9 cellular contexts compared by ENCODE assay signal in the genomic region with DNA sequence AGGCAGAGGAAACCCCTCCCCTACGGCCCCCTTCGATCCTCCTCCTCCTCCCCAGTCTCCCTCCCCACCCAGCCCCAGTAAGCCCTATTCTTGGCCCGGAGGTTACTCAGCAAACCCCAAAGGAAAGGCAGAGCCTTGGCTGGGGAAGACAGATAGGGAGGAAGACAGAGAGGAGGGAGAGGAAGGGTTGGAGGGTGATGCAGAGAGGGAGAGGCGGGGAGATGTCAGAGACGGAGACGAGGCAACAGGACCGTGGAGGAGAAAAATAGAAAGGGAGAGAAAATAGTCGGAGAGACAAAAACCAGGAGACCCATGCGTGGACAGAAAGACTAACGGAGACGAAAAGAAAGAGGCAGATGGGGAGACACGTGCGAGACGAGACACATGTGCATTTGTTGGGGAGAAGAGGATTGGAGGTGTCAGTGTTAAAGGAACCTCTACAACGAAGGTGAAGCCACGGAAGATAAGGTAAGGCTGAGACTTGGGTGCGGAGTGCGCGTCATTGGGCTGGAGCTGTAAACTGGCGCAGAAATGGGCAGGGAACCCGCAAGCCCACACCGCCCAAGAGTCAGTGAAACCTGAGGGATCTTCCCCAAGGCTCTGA. TPM values are rescaled to one million over a fixed set of nuclear protein-coding genes. Genes with fewer than 3 reads are reported as not detected.
DNase-seq lines count a peak whose midpoint lies in the region; ATAC-seq and TF ChIP-seq lines count a peak whose summit lies in the region.
"Had no signal": no experiment of that assay in that cellular context is flagged by ENCODE, and none has a peak within 500 bp of the region (broad histone marks: within the 10 kb centered on the region; RNA-seq: fewer than 3 reads in every experiment).

No MANE protein-coding gene starts in this region.

- peaks cover 44% of the 10 kb centered on the region for H3K36me3 Mint-ChIP-seq in activated CD4-positive, alpha-beta T cell treated with anti-CD3 and anti-CD28 coated beads, Interleukin-2, amount 10 ng/mL, durations not matched to agents 24 days and 14 days (ENCODE audit: low read depth)

- H3K9me3 Mint-ChIP-seq in activated CD4-positive, alpha-beta T cell treated with anti-CD3 and anti-CD28 coated beads, Interleukin-2, amount 10 ng/mL, durations not matched to agents 24 days and 14 days, result no peaks in the 10 kb centered on the region

- no peak for DNase-seq in activated CD4-positive, alpha-beta T cell treated with anti-CD3 and anti-CD28 coated beads, Interleukin-2, amount 10 ng/mL, durations not matched to agents 24 days and 14 days
- DNase-seq in activated CD4-positive, alpha-beta T cell treated with anti-CD3 and anti-CD28 coated beads for 4 hours, result no peak
- DNase-seq in SK-N-MC (ENCODE audit: low read depth, low spot score), result no peak
- DNase-seq in fibroblast of lung (ENCODE audit: low read depth in 2 of 2), result peak in 1 of 2 donors; percentile 17
- DNase-seq in cortex of kidney (lab: John Stamatoyannopoulos, UW), result no peak
- no peak for DNase-seq in inferior parietal cortex (ENCODE audit: extremely low spot score)

- H3K4me2 ChIP-seq in fibroblast of lung (ENCODE audit: extremely low read depth, insufficient read depth, low read length) (peak overlapping the region; percentile 98), parathyroid adenoma (ENCODE audit: low read length) (peak overlapping the region; percentile 97)

- H3K4me1 ChIP-seq in fibroblast of lung (ENCODE audit: control insufficient read depth, extremely low read depth, insufficient read depth, low read length), result peaks cover 5% of the 10 kb centered on the region
- H3K4me1 ChIP-seq in parathyroid adenoma, result no peaks in the 10 kb centered on the region

- H3K27me3 ChIP-seq in fibroblast of lung (ENCODE audit: control insufficient read depth, insufficient read depth, low read length), result no peaks in the 10 kb centered on the region
- no peaks in the 10 kb centered on the region for H3K27me3 ChIP-seq in parathyroid adenoma (ENCODE audit: control insufficient read depth, insufficient read depth, low read length)
- H3K27me3 ChIP-seq: adrenal gland had no signal

- H4K20me1 ChIP-seq in fibroblast of lung (ENCODE audit: control insufficient read depth, extremely low read depth, insufficient read depth, low read length), result peaks cover 1% of the 10 kb centered on the region

- H3K9me3 ChIP-seq in SK-N-MC (ENCODE audit: low read depth, low read length), result no peaks in the 10 kb centered on the region
- H3K9me3 ChIP-seq in fibroblast of lung (ENCODE audit: control insufficient read depth, insufficient read depth, low read depth, low read length), result no peaks in the 10 kb centered on the region
- H3K9me3 ChIP-seq in parathyroid adenoma (ENCODE audit: control insufficient read depth, low read length), result no peaks in the 10 kb centered on the region
- H3K9me3 ChIP-seq: adrenal gland had no signal

- peak overlapping the region; percentile 92 for H3K4me3 Mint-ChIP-seq in activated CD4-positive, alpha-beta T cell treated with anti-CD3 and anti-CD28 coated beads, Interleukin-2, amount 10 ng/mL, durations not matched to agents 24 days and 14 days

- H2AFZ ChIP-seq in fibroblast of lung (ENCODE audit: low read length) (peak overlapping the region; percentile 63), parathyroid adenoma (peak overlapping the region; percentile 73)

- H3K27me3 Mint-ChIP-seq in activated CD4-positive, alpha-beta T cell treated with anti-CD3 and anti-CD28 coated beads, Interleukin-2, amount 10 ng/mL, durations not matched to agents 24 days and 14 days, result no peaks in the 10 kb centered on the region

- no peak overlapping the region for H3K9ac ChIP-seq in SK-N-MC (ENCODE audit: insufficient read length)
- peak overlapping the region; percentile 69 for H3K9ac ChIP-seq in fibroblast of lung (ENCODE audit: insufficient read depth, low read length)
- H3K9ac ChIP-seq in parathyroid adenoma, result no peak overlapping the region

- intact Hi-C loops in activated CD4-positive, alpha-beta T cell treated with anti-CD3 and anti-CD28 coated beads, Interleukin-2, amount 10 ng/mL, durations not matched to agents 24 days and 14 days (cut with micrococcal nuclease), result loop anchor here (1.0 to 10.0 kb wide), 3 partner anchors 88 to 576 kb away; a partner anchor contains a TSS

- ATAC-seq in HG03097 (IDR thresholded peaks at IDR 0.05; ENCODE audit: low FRiP score, unreplicated experiment), result no peak

- H3K79me2 ChIP-seq in fibroblast of lung (ENCODE audit: control insufficient read depth, insufficient read depth, low read length) (peaks cover 28% of the 10 kb centered on the region), parathyroid adenoma (no peaks in the 10 kb centered on the region)

- peak overlapping the region; percentile 88 for H3K27ac Mint-ChIP-seq in activated CD4-positive, alpha-beta T cell treated with anti-CD3 and anti-CD28 coated beads, Interleukin-2, amount 10 ng/mL, durations not matched to agents 24 days and 14 days

- peak overlapping the region; percentile 92 for H3K4me3 ChIP-seq in SK-N-MC
- H3K4me3 ChIP-seq in fibroblast of lung (replicated peaks in 1 of 4; ENCODE audit: control extremely low read depth in 1 of 4, insufficient read depth in 1 of 4, low read depth in 3 of 4, low read length in 4 of 4), result peak overlapping the region; percentile 69 to 92 (median 87)
- H3K4me3 ChIP-seq in parathyroid adenoma (ENCODE audit: low read depth, low read length), result peak overlapping the region; percentile 77

- TF ChIP-seq CTCF in fibroblast of lung (conservative IDR thresholded peaks at IDR 0.05 in 1 of 2, IDR thresholded peaks at IDR 0.05 in 1 of 2; ENCODE audit: low read depth in 1 of 2, low read length in 2 of 2) (no peak), parathyroid adenoma (IDR thresholded peaks at IDR 0.05) (no peak)

- peaks cover 4% of the 10 kb centered on the region; the same call in 1 of the 2 replicates for H3K36me3 ChIP-seq in SK-N-MC (ENCODE audit: insufficient read depth, low read length)
- H3K36me3 ChIP-seq in fibroblast of lung (ENCODE audit: control insufficient read depth, insufficient read depth, low read length), result peaks cover 2% of the 10 kb centered on the region
- no peaks in the 10 kb centered on the region for H3K36me3 ChIP-seq in parathyroid adenoma (ENCODE audit: control insufficient read depth, insufficient read depth, low read length)

- H3K27ac ChIP-seq in SK-N-MC, result no peak overlapping the region
- peak overlapping the region; percentile 56 for H3K27ac ChIP-seq in fibroblast of lung (ENCODE audit: insufficient read depth, low read length)
- peak overlapping the region; percentile 19 for H3K27ac ChIP-seq in parathyroid adenoma

- H3K4me1 Mint-ChIP-seq in activated CD4-positive, alpha-beta T cell treated with anti-CD3 and anti-CD28 coated beads, Interleukin-2, amount 10 ng/mL, durations not matched to agents 24 days and 14 days, result peaks cover 37% of the 10 kb centered on the region

RNA-seq across cellular contexts. Expression of a gene that starts 2.9 kb away (rescaled TPM):
- 125 and 127 TPM in 2 replicates for total RNA-seq in activated CD4-positive, alpha-beta T cell treated with anti-CD3 and anti-CD28 coated beads, Interleukin-2, amount 10 ng/mL, durations not matched to agents 24 days and 14 days
- 6.7 and 14.4 TPM in 2 replicates for total RNA-seq in fibroblast of lung
- 4.2 and 6.6 TPM in 2 replicates for polyA plus RNA-seq in fibroblast of lung
- polyA plus RNA-seq in fibroblast of lung (2012), result 40.5 and 59.2 TPM in 2 replicates
- 43.0 and 58.8 TPM in 2 replicates for polyA minus RNA-seq in fibroblast of lung (ENCODE audit: low replicate concordance)

RNA-seq across cellular contexts. Expression of a gene that starts 13.1 kb away (rescaled TPM):
- total RNA-seq in activated CD4-positive, alpha-beta T cell treated with anti-CD3 and anti-CD28 coated beads, Interleukin-2, amount 10 ng/mL, durations not matched to agents 24 days and 14 days, result 6.3 and 8.6 TPM in 2 replicates
- total RNA-seq in fibroblast of lung, result 4.1 and 5.3 TPM in 2 replicates
- 2.3 and 3.3 TPM in 2 replicates for polyA plus RNA-seq in fibroblast of lung
- polyA plus RNA-seq in fibroblast of lung (2012), result 6.4 and 7.6 TPM in 2 replicates
- 0.82 and 9.1 TPM in 2 replicates for polyA minus RNA-seq in fibroblast of lung (ENCODE audit: low replicate concordance)

RNA-seq across cellular contexts. Expression of a gene that starts 25.5 kb away (rescaled TPM):
- total RNA-seq in activated CD4-positive, alpha-beta T cell treated with anti-CD3 and anti-CD28 coated beads, Interleukin-2, amount 10 ng/mL, durations not matched to agents 24 days and 14 days, result 4.2 and 5.8 TPM in 2 replicates
- total RNA-seq in fibroblast of lung, result 9.7 and 10.8 TPM in 2 replicates
- 1.4 and 3.7 TPM in 2 replicates for polyA plus RNA-seq in fibroblast of lung
- polyA plus RNA-seq in fibroblast of lung (2012), result 3.3 and 6.1 TPM in 2 replicates
- 6.4 and 11.5 TPM in 2 replicates for polyA minus RNA-seq in fibroblast of lung (ENCODE audit: low replicate concordance)

RNA-seq across cellular contexts. Expression of a gene that starts 40.9 kb away (rescaled TPM):
- 30.4 and 30.7 TPM in 2 replicates for total RNA-seq in activated CD4-positive, alpha-beta T cell treated with anti-CD3 and anti-CD28 coated beads, Interleukin-2, amount 10 ng/mL, durations not matched to agents 24 days and 14 days
- 5.9 and 7.8 TPM in 2 replicates for total RNA-seq in fibroblast of lung
- polyA plus RNA-seq in fibroblast of lung, result 6.3 and 9.9 TPM in 2 replicates
- polyA plus RNA-seq in fibroblast of lung (2012), result 14.8 and 18.5 TPM in 2 replicates
- 23.9 and 35.2 TPM in 2 replicates for polyA minus RNA-seq in fibroblast of lung (ENCODE audit: low replicate concordance)

RNA-seq across cellular contexts. Expression of a gene that starts 46.3 kb away (rescaled TPM):
- total RNA-seq in activated CD4-positive, alpha-beta T cell treated with anti-CD3 and anti-CD28 coated beads, Interleukin-2, amount 10 ng/mL, durations not matched to agents 24 days and 14 days, result 65.8 and 69.2 TPM in 2 replicates
- total RNA-seq in fibroblast of lung, result 10.7 and 14.1 TPM in 2 replicates
- 5.0 and 10.0 TPM in 2 replicates for polyA plus RNA-seq in fibroblast of lung
- polyA plus RNA-seq in fibroblast of lung (2012), result 8.0 and 16.1 TPM in 2 replicates
- 4.2 and 6.1 TPM in 2 replicates for polyA minus RNA-seq in fibroblast of lung (ENCODE audit: low replicate concordance)
